Comparison of ENCODE assay signal across 18 cellular contexts in genomic region chr10:6431186-6431585, GRCh38.
DNase-seq lines count a peak whose midpoint lies in the region; ATAC-seq, FAIRE-seq and TF ChIP-seq lines count a peak whose summit lies in the region.
"Had no signal": no experiment of that assay in that cellular context is flagged by ENCODE, and none has a peak within 500 bp of the region (broad histone marks: within the 10 kb centered on the region; RNA-seq: fewer than 3 reads in every experiment).

No MANE protein-coding gene starts in this region.

- intact Hi-C loops in endothelial cell of umbilical vein (cut with micrococcal nuclease): no loop called here
- intact Hi-C loops in dorsolateral prefrontal cortex (cut with DNase I): no loop called here

- POLR2A ChIA-PET in endothelial cell of umbilical vein (lab: Charles Lee): no interaction called here

- ATAC-seq in HG03039 (IDR thresholded peaks at IDR 0.05; ENCODE audit: unreplicated experiment): no peak
- ATAC-seq: A549 had no signal

- H3K79me2 ChIP-seq in endothelial cell of umbilical vein (ENCODE audit: control insufficient read depth, insufficient read depth, low read length): no peaks in the 10 kb centered on the region

- H3K27ac ChIP-seq in endothelial cell of umbilical vein (ENCODE audit: insufficient read depth, low read depth, low read length): no peak overlapping the region
- H3K27ac ChIP-seq in dorsolateral prefrontal cortex: no peak overlapping the region
- H3K27ac ChIP-seq: A549, C4-2B had no signal

- H3K4me3 Mint-ChIP-seq in activated T-cell treated with anti-CD3 and anti-CD28 coated beads, Interleukin-2, amount 50 U/mL, for 24 hours: no peak overlapping the region
- no peak overlapping the region for H3K4me3 Mint-ChIP-seq in neural crest cell
- H3K4me3 Mint-ChIP-seq: CD4-positive, alpha-beta memory T cell had no signal

- no peaks in the 10 kb centered on the region for H3K4me1 ChIP-seq in endothelial cell of umbilical vein (ENCODE audit: control insufficient read depth, extremely low read depth, insufficient read depth, low read length)
- H3K4me1 ChIP-seq: A549, BE2C had no signal

- H3K9me3 Mint-ChIP-seq in activated T-cell treated with anti-CD3 and anti-CD28 coated beads, Interleukin-2, amount 50 U/mL, for 24 hours: no peaks in the 10 kb centered on the region
- H3K9me3 Mint-ChIP-seq in neural crest cell: no peaks in the 10 kb centered on the region

- TF ChIP-seq CTCF in endothelial cell of umbilical vein (IDR thresholded peaks at IDR 0.05; ENCODE audit: extremely low read depth in 1 of 2, insufficient read depth in 1 of 2, low read depth in 1 of 2, low read length in 2 of 2) (no peak), neural crest cell (conservative IDR thresholded peaks at IDR 0.05) (no peak), dorsolateral prefrontal cortex (IDR thresholded peaks at IDR 0.05 in 54 of 56, conservative IDR thresholded peaks at IDR 0.05 in 2 of 56; ENCODE audit: low read depth in 1 of 56, partially characterized antibody in 56 of 56) (no peak)

- no peak overlapping the region for H2AFZ ChIP-seq in endothelial cell of umbilical vein (ENCODE audit: low read depth, low read length)

- FAIRE-seq in HTR-8/SVneo (lab: Jason Lieb, UNC): peak; percentile 94
- no peak for FAIRE-seq in endothelial cell of umbilical vein (lab: Jason Lieb, UNC)
- FAIRE-seq: A549, D721Med, GM12892, H54 had no signal

- no peak overlapping the region for H3K9ac ChIP-seq in endothelial cell of umbilical vein (replicated peaks; ENCODE audit: extremely low read depth, insufficient read depth, low read length)

- no peak for DNase-seq in activated T-cell treated with anti-CD3 and anti-CD28 coated beads, Interleukin-2, amount 50 U/mL, for 24 hours
- DNase-seq in activated T-cell treated with anti-CD3 and anti-CD28 coated beads, Interleukin-2, amount 50 U/mL, for 1 hour: no peak
- DNase-seq in HTR-8/SVneo (ENCODE audit: insufficient read length, low spot score) (no peak), endothelial cell of umbilical vein (ENCODE audit: low read depth, low spot score) (no peak), neural crest cell (ENCODE audit: low read depth, low spot score) (no peak), ecto neural progenitor cell (ENCODE audit: low spot score) (no peak), dorsolateral prefrontal cortex (no peak)
- DNase-seq: BE2C; CD4-positive, alpha-beta memory T cell; COR-L47; DND-41; GDM1 had no signal

- H3K27me3 ChIP-seq in endothelial cell of umbilical vein (ENCODE audit: control insufficient read depth in 2 of 2, insufficient read depth in 2 of 2, low read length in 2 of 2) (no peaks in the 10 kb centered on the region), dorsolateral prefrontal cortex (no peaks in the 10 kb centered on the region)

- H4K20me1 ChIP-seq in endothelial cell of umbilical vein (replicated peaks; ENCODE audit: control insufficient read depth, extremely low read depth, insufficient read depth, low read length): no peaks in the 10 kb centered on the region

- H3K4me3 ChIP-seq in endothelial cell of umbilical vein (replicated peaks in 1 of 3; ENCODE audit: insufficient read depth in 1 of 3, low read depth in 1 of 3, low read length in 3 of 3): no peak overlapping the region
- no peak overlapping the region for H3K4me3 ChIP-seq in dorsolateral prefrontal cortex
- H3K4me3 ChIP-seq: A549 had no signal

- dilution Hi-C loops in endothelial cell of umbilical vein (cut with MboI; ENCODE audit: extremely low pct_ligation_motif_present, low sequenced_read_pairs): no loop called here

- no peaks in the 10 kb centered on the region for H3K36me3 ChIP-seq in endothelial cell of umbilical vein (ENCODE audit: control insufficient read depth in 2 of 2, extremely low read depth in 1 of 2, insufficient read depth in 2 of 2, low read length in 2 of 2)
- H3K36me3 ChIP-seq: BE2C had no signal

- no TSS peak for BruUV-seq in endothelial cell of umbilical vein (replicated peaks; lab: Mats Ljungman, UMichigan)

- no peaks in the 10 kb centered on the region for H3K9me1 ChIP-seq in endothelial cell of umbilical vein (replicated peaks; ENCODE audit: control insufficient read depth, extremely low read depth, insufficient read depth, low read length)

- H3K36me3 Mint-ChIP-seq in activated T-cell treated with anti-CD3 and anti-CD28 coated beads, Interleukin-2, amount 50 U/mL, for 24 hours (ENCODE audit: low read depth): peaks cover 88% of the 10 kb centered on the region
- no peaks in the 10 kb centered on the region for H3K36me3 Mint-ChIP-seq in neural crest cell (ENCODE audit: low read depth)

- H3K27me3 Mint-ChIP-seq in activated T-cell treated with anti-CD3 and anti-CD28 coated beads, Interleukin-2, amount 50 U/mL, for 24 hours: no peaks in the 10 kb centered on the region
- H3K27me3 Mint-ChIP-seq in neural crest cell (ENCODE audit: low read depth): no peaks in the 10 kb centered on the region
- H3K27me3 Mint-ChIP-seq: CD4-positive, alpha-beta memory T cell had no signal

- TF ChIP-seq POLR2A in endothelial cell of umbilical vein (IDR thresholded peaks at IDR 0.05; ENCODE audit: low read depth, low read length): no peak

- H3K9me3 ChIP-seq in endothelial cell of umbilical vein (replicated peaks; ENCODE audit: control insufficient read depth, insufficient read depth, low read length): no peaks in the 10 kb centered on the region
- H3K9me3 ChIP-seq: A549, BE2C had no signal

- CTCF ChIA-PET in endothelial cell of umbilical vein (lab: Charles Lee): no interaction called here

- H3K4me2 ChIP-seq in endothelial cell of umbilical vein (ENCODE audit: insufficient read depth, low read length): no peak overlapping the region
- H3K4me2 ChIP-seq: A549 had no signal

- H3K27ac Mint-ChIP-seq in activated T-cell treated with anti-CD3 and anti-CD28 coated beads, Interleukin-2, amount 50 U/mL, for 24 hours: peak overlapping the region; percentile 54
- H3K27ac Mint-ChIP-seq in neural crest cell (ENCODE audit: unreplicated experiment): peak overlapping the region; percentile 36

- H3K4me1 Mint-ChIP-seq in activated T-cell treated with anti-CD3 and anti-CD28 coated beads, Interleukin-2, amount 50 U/mL, for 24 hours (ENCODE audit: low read depth): peaks cover 3% of the 10 kb centered on the region
- no peaks in the 10 kb centered on the region for H3K4me1 Mint-ChIP-seq in neural crest cell

TF ChIP-seq in endothelial cell of umbilical vein, 7 proteins besides CTCF, POLR2A, EP300 and RAD21:
- TF ChIP-seq POLR2AphosphoS5 (IDR thresholded peaks at IDR 0.05; ENCODE audit: insufficient read depth, low read depth, low read length) (no peak), FOS (IDR thresholded peaks at IDR 0.05; ENCODE audit: borderline replicate concordance, insufficient read depth, low read length) (no peak)
- TF ChIP-seq, protein P1, sequence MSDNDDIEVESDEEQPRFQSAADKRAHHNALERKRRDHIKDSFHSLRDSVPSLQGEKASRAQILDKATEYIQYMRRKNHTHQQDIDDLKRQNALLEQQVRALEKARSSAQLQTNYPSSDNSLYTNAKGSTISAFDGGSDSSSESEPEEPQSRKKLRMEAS (IDR thresholded peaks at IDR 0.05; ENCODE audit: insufficient read depth, insufficient read length): peak; percentile 61
